Comparison of ENCODE assay signal across 8 cellular contexts in genomic region chr1:214551436-214552173, GRCh38. TPM values are rescaled to one million over a fixed set of nuclear protein-coding genes. Genes with fewer than 3 reads are reported as not detected.
A peak's percentile ranks its signal among the peaks of the same experiment; 100 is the strongest.
DNase-seq lines count a peak whose midpoint lies in the region; ATAC-seq, FAIRE-seq and TF ChIP-seq lines count a peak whose summit lies in the region.

Gene PTPN14 (minus strand): TSS chr1:214551602. CDS start chr1:214464803, 86,799 bp downstream.

- TF ChIP-seq CTCF in A549 (IDR thresholded peaks at IDR 0.05) (peak; percentile 17; the same call in 2 of the 3 replicates), GM10248 (IDR thresholded peaks at IDR 0.05; ENCODE audit: control extremely low read depth, extremely low read depth, low read depth, missing control alignments) (no peak), WTC11 (IDR thresholded peaks at IDR 0.05) (no peak), fibroblast of lung (conservative IDR thresholded peaks at IDR 0.05 in 1 of 2, IDR thresholded peaks at IDR 0.05 in 1 of 2; ENCODE audit: low read depth in 1 of 2, low read length in 2 of 2) (peak; percentile 42 to 50), type B pancreatic cell (conservative IDR thresholded peaks at IDR 0.05) (peak; percentile 46)

- peak; percentile 14 to 15; a peak in 1 of 5 replicates for TF ChIP-seq RAD21 in A549 (conservative IDR thresholded peaks at IDR 0.05 in 1 of 2, IDR thresholded peaks at IDR 0.05 in 1 of 2)
- peak; percentile 22; the same call in 1 of the 2 replicates for TF ChIP-seq RAD21 in Ishikawa (IDR thresholded peaks at IDR 0.05; ENCODE audit: low read depth)

- H3K27ac ChIP-seq in A549 = peak within 1 kb of the TSS; percentile 93 to 97
- H3K27ac ChIP-seq in fibroblast of lung (ENCODE audit: insufficient read depth, low read length) = peak within 1 kb of the TSS; percentile 96

- TF ChIP-seq POLR2A in A549 (IDR thresholded peaks at IDR 0.05; ENCODE audit: low read length) = no peak; the same call in 1 of the 2 replicates

- H2AFZ ChIP-seq in fibroblast of lung (ENCODE audit: low read length) = peak within 1 kb of the TSS; percentile 43

- ATAC-seq in A549 (peak; percentile 83 to 84), WTC11 (peak; percentile 78)

- peaks cover 48% of the 10 kb centered on the region for H3K79me2 ChIP-seq in fibroblast of lung (ENCODE audit: control insufficient read depth, insufficient read depth, low read length)

- H3K4me2 ChIP-seq in A549 (peak within 1 kb of the TSS; percentile 84), fibroblast of lung (ENCODE audit: extremely low read depth, insufficient read depth, low read length) (peak within 1 kb of the TSS; percentile 86)

- CTCF ChIA-PET in A549 (lab: Yijun Ruan, JAX) = interaction anchor here (0.6 to 8.5 kb wide), 19 partner anchors 9 to 259 kb away, joined by 3 to 116 read pairs (median 4); no protein-coding TSS in a partner anchor
- CTCF ChIA-PET in GM10248 (lab: Yijun Ruan, JAX) = interaction anchor here (0.7 kb wide), 1 partner anchor 16 kb away, joined by 3 read pairs; no protein-coding TSS in a partner anchor
- CTCF ChIA-PET in WTC11 (lab: Charles Lee) = interaction anchor here (0.6 to 5.3 kb wide), 12 partner anchors 16 to 1759 kb away, joined by 3 to 33 read pairs (median 4); no protein-coding TSS in a partner anchor

- no peaks in the 10 kb centered on the region for H3K9me3 ChIP-seq in A549
- no peaks in the 10 kb centered on the region for H3K9me3 ChIP-seq in fibroblast of lung (ENCODE audit: control insufficient read depth, insufficient read depth, low read depth, low read length)

- H3K9me3 Mint-ChIP-seq in WTC11 (no peaks in the 10 kb centered on the region), type B pancreatic cell (no peaks in the 10 kb centered on the region)

- POLR2A ChIA-PET in A549 (lab: Yijun Ruan, JAX) = interaction anchor here (0.7 to 2.3 kb wide), 15 partner anchors 12 to 130 kb away, joined by 3 to 14 read pairs (median 4); partner anchors contain the start of gene CENPF
- POLR2A ChIA-PET in GM10248 (lab: Yijun Ruan, JAX) = no interaction called here
- POLR2A ChIA-PET in WTC11 (lab: Charles Lee) = interaction anchor here (0.6 to 4.3 kb wide), 22 partner anchors 10 to 235 kb away, joined by 3 to 30 read pairs (median 4); partner anchors contain the start of gene CENPF

- DNase-seq in A549 (ENCODE audit: low read depth in 1 of 2, low spot score in 1 of 2) = peak; percentile 91 to 94
- peak; percentile 32 for DNase-seq in GM10248 (ENCODE audit: extremely low spot score)
- peak; percentile 94 for DNase-seq in WTC11 (ENCODE audit: low spot score)
- DNase-seq in fibroblast of lung (ENCODE audit: low read depth in 2 of 2) = peak; percentile 93 to 96
- DNase-seq in mucosa of gallbladder (ENCODE audit: low spot score) = peak; percentile 91
- DNase-seq in type B pancreatic cell (ENCODE audit: extremely low spot score, unreplicated experiment) = peak; percentile 89
- no peak for DNase-seq in CD1c-positive myeloid dendritic cell (ENCODE audit: extremely low spot score)

- H3K27me3 Mint-ChIP-seq in WTC11 (ENCODE audit: low read depth) = no peaks in the 10 kb centered on the region
- H3K27me3 Mint-ChIP-seq in type B pancreatic cell = peaks cover 10% of the 10 kb centered on the region

- peak within 1 kb of the TSS; percentile 85 for H3K4me3 ChIP-seq in A549
- H3K4me3 ChIP-seq in fibroblast of lung (replicated peaks in 1 of 4; ENCODE audit: control extremely low read depth in 1 of 4, insufficient read depth in 1 of 4, low read depth in 3 of 4, low read length in 4 of 4) = peak within 1 kb of the TSS; percentile 77 to 94 (median 86)

- peak within 1 kb of the TSS; percentile 93 for H3K4me3 Mint-ChIP-seq in WTC11
- H3K4me3 Mint-ChIP-seq in type B pancreatic cell = peak within 1 kb of the TSS; percentile 97

- TF ChIP-seq EP300 in A549 (IDR thresholded peaks at IDR 0.05) = no peak
- TF ChIP-seq EP300 in Ishikawa (IDR thresholded peaks at IDR 0.05; ENCODE audit: borderline replicate concordance) = 0 out of 2 replicates have a peak, but pooled peaks have one; percentile 25

- under 1% methylated on average over 34 of the region's 67 CpGs for WGBS in A549 (ENCODE audit: missing lambda C conversion rate)

- H4K20me1 ChIP-seq in fibroblast of lung (ENCODE audit: control insufficient read depth, extremely low read depth, insufficient read depth, low read length) = no peaks in the 10 kb centered on the region

- FAIRE-seq in A549 (lab: Jason Lieb, UNC) = no peak

- no peaks in the 10 kb centered on the region for H3K27me3 ChIP-seq in fibroblast of lung (ENCODE audit: control insufficient read depth, insufficient read depth, low read length)

- H3K36me3 Mint-ChIP-seq in WTC11 (no peaks in the 10 kb centered on the region), type B pancreatic cell (no peaks in the 10 kb centered on the region)

- H3K27ac Mint-ChIP-seq in WTC11 (peak within 1 kb of the TSS; percentile 100), type B pancreatic cell (peak within 1 kb of the TSS; percentile 100)

- H3K36me3 ChIP-seq in fibroblast of lung (ENCODE audit: control insufficient read depth, insufficient read depth, low read length) = no peaks in the 10 kb centered on the region

- H3K9ac ChIP-seq in fibroblast of lung (ENCODE audit: insufficient read depth, low read length) = peak within 1 kb of the TSS; percentile 95

- H3K4me1 ChIP-seq in A549 (peaks cover 46% of the 10 kb centered on the region), fibroblast of lung (ENCODE audit: control insufficient read depth, extremely low read depth, insufficient read depth, low read length) (peaks cover 4% of the 10 kb centered on the region)

- H3K4me1 Mint-ChIP-seq in WTC11 = peaks cover 49% of the 10 kb centered on the region
- peaks cover 31% of the 10 kb centered on the region for H3K4me1 Mint-ChIP-seq in type B pancreatic cell (ENCODE audit: unreplicated experiment)

TF ChIP-seq in A549, 52 proteins besides CTCF, POLR2A, EP300 and RAD21 (continues in another document):
- TF ChIP-seq RARB (CRISPR knock-in tag; IDR thresholded peaks at IDR 0.05) = no peak
- TF ChIP-seq TFCP2L1 (CRISPR knock-in tag; IDR thresholded peaks at IDR 0.05) = peak; percentile 71; the same call in 1 of the 2 replicates
- TF ChIP-seq ZC3H11A (IDR thresholded peaks at IDR 0.05) = no peak
- no peak for TF ChIP-seq HES2 (IDR thresholded peaks at IDR 0.05)
- peak; percentile 34; the same call in 1 of the 3 replicates for TF ChIP-seq SMC3 (IDR thresholded peaks at IDR 0.05)
- no peak for TF ChIP-seq HEYL (CRISPR knock-in tag; IDR thresholded peaks at IDR 0.05)
- TF ChIP-seq MAZ (IDR thresholded peaks at IDR 0.05; ENCODE audit: borderline replicate concordance, low read depth, low read length) = peak; percentile 73; the same call in 1 of the 2 replicates
- TF ChIP-seq FOSL2 (IDR thresholded peaks at IDR 0.05) = no peak
- TF ChIP-seq FOSL2 (CRISPR knock-in tag; IDR thresholded peaks at IDR 0.05) = peak; percentile 48; the same call in 1 of the 2 replicates

TF ChIP-seq in Ishikawa, 13 proteins besides CTCF, POLR2A, EP300 and RAD21 (continues in another document):
- TF ChIP-seq YY1 (IDR thresholded peaks at IDR 0.05; ENCODE audit: low read depth) = no peak
- no peak for TF ChIP-seq CEBPB (IDR thresholded peaks at IDR 0.05)

TF ChIP-seq in WTC11, 78 proteins besides CTCF, POLR2A, EP300 and RAD21 (continues in another document):
- TF ChIP-seq ZNF281 (CRISPR knock-in tag; IDR thresholded peaks at IDR 0.05) (0 out of 2 replicates have a peak, but pooled peaks have one; percentile 0), TEAD4 (CRISPR knock-in tag; IDR thresholded peaks at IDR 0.05) (peak; percentile 98), E2F1 (CRISPR knock-in tag; IDR thresholded peaks at IDR 0.05) (peak; percentile 11; the same call in 1 of the 2 replicates), FOXK1 (CRISPR knock-in tag; IDR thresholded peaks at IDR 0.05) (peak; percentile 11; the same call in 1 of the 2 replicates), ESRRA (CRISPR knock-in tag; IDR thresholded peaks at IDR 0.05; ENCODE audit: borderline replicate concordance) (no peak)

RNA-seq across cellular contexts. Expression of gene PTPN14, which starts in this region (rescaled TPM):
- polyA plus RNA-seq in A549 (2011; rRNA removed) (9.9 and 10.0 TPM in 2 replicates), A549 (2017; fragmentation: RNase III; extraction: RNeasy Plus Mini Kit Qiagen cat#74134 plus additional on column Dnase treatment) (9.2 to 13.0 TPM (median 10.3 TPM) in 3 replicates), fibroblast of lung (38.7 and 46.7 TPM in 2 replicates)
- 5.7 and 7.5 TPM in 2 replicates for polyA plus RNA-seq in A549 (2012; cell fraction: cytosol; rRNA removed)
- 9.2 and 11.5 TPM in 2 replicates for polyA plus RNA-seq in A549 (2012; cell fraction: nucleus; rRNA removed)
- 30.7 and 38.9 TPM in 2 replicates for polyA minus RNA-seq in A549 (2011; rRNA and poly(A)+ RNA removed)
- total RNA-seq in WTC11 (2021) (83.3 to 88.4 TPM (median 86.4 TPM) in 3 replicates), fibroblast of lung (34.9 and 56.1 TPM in 2 replicates), mucosa of gallbladder (46.2 TPM), type B pancreatic cell (ENCODE audit: low replicate concordance) (29.2 and 32.3 TPM in 2 replicates)
- 21.1 and 27.7 TPM in 2 replicates for polyA plus RNA-seq in fibroblast of lung (2012)
- polyA minus RNA-seq in fibroblast of lung (ENCODE audit: low replicate concordance) = 78.5 and 103 TPM in 2 replicates

Comparison
In these comparisons a context has a peak if more than half of its experiments do, and no peak if none do; other contexts are left out.
1. CTCF ChIP-seq: peak in A549 (single experiment), fibroblast of lung (2 of 2) and type B pancreatic cell (single experiment); none in GM10248 (single experiment) and WTC11 (single experiment).
2. Of the 8 proteins assayed by ChIP-seq in both WTC11 and A549: peak only in WTC11: HMGXB4; only in A549: CTCF and MAX; in both: none; in neither: 4; mixed calls (peak in some experiments, not most) for 1.